In genomic region chr1:150010388-150011115, GRCh38 we compare ENCODE assay signal across 8 cellular contexts. TPM values are rescaled to one million over a fixed set of nuclear protein-coding genes. Genes with fewer than 3 reads are reported as not detected.
DNase-seq lines count a peak whose midpoint lies in the region; ATAC-seq and TF ChIP-seq lines count a peak whose summit lies in the region.

OTUD7B (minus strand) TSS chr1:150010726; CDS start chr1:149977510, 33,216 bp downstream.

- peak within 1 kb of the TSS; percentile 88 for H3K4me3 Mint-ChIP-seq in CD8-positive, alpha-beta T cell

- TF ChIP-seq CTCF in CD8-positive, alpha-beta T cell (IDR thresholded peaks at IDR 0.05), result no peak
- no peak for TF ChIP-seq CTCF in mucosa of descending colon (IDR thresholded peaks at IDR 0.05)

- peak within 1 kb of the TSS; percentile 59 for H3K27ac ChIP-seq in CD8-positive, alpha-beta T cell (ENCODE audit: low read depth, low read length)
- peak within 1 kb of the TSS; percentile 90 for H3K27ac ChIP-seq in epithelial cell of prostate

- CTCF ChIA-PET in CD8-positive, alpha-beta T cell (lab: Charles Lee), result interaction anchor here (1.2 to 1.8 kb wide), 3 partner anchors 11 to 176 kb away, joined by 3 to 6 read pairs (median 4); no protein-coding TSS in a partner anchor

- ATAC-seq in CD8-positive, alpha-beta T cell, result peak; percentile 82
- peak; percentile 80 for ATAC-seq in GM19467 (IDR thresholded peaks at IDR 0.05; ENCODE audit: unreplicated experiment)
- ATAC-seq in mucosa of descending colon, result peak; percentile 98

- POLR2A ChIA-PET in CD8-positive, alpha-beta T cell (lab: Charles Lee), result interaction anchor here (0.6 to 2.5 kb wide), 6 partner anchors 13 to 809 kb away, joined by 3 to 18 read pairs (median 4); partner anchors contain the start of genes SF3B4 and VPS45

- H3K36me3 ChIP-seq in CD8-positive, alpha-beta T cell (ENCODE audit: insufficient read depth, low read length), result no peaks in the 10 kb centered on the region
- H3K36me3 ChIP-seq in mucosa of descending colon (ENCODE audit: low read depth), result no peaks in the 10 kb centered on the region

- peaks cover 9% of the 10 kb centered on the region for H3K36me3 Mint-ChIP-seq in CD8-positive, alpha-beta T cell

- intact Hi-C loops in CD8-positive, alpha-beta T cell (cut with DNase I, micrococcal nuclease), result loop anchor here (2.0 to 5.0 kb wide), 2 partner anchors 57 to 82 kb away; partner anchors contain the start of gene VPS45 (in 1 of the 2)
- intact Hi-C loops in mucosa of descending colon (cut with DNase I, micrococcal nuclease), result no loop called here

- peak within 1 kb of the TSS; percentile 88 for H3K4me3 ChIP-seq in CD8-positive, alpha-beta T cell (ENCODE audit: low read depth, low read length)
- H3K4me3 ChIP-seq in mucosa of descending colon, result peak within 1 kb of the TSS; percentile 83

- H3K27me3 ChIP-seq in CD8-positive, alpha-beta T cell (ENCODE audit: insufficient read depth, low read length), result no peaks in the 10 kb centered on the region

- H3K4me1 Mint-ChIP-seq in CD8-positive, alpha-beta T cell (ENCODE audit: low read depth), result peaks cover 29% of the 10 kb centered on the region

- H3K9me3 Mint-ChIP-seq in CD8-positive, alpha-beta T cell, result no peaks in the 10 kb centered on the region

- H3K4me1 ChIP-seq in CD8-positive, alpha-beta T cell (ENCODE audit: insufficient read depth, low read length), result peaks cover 10% of the 10 kb centered on the region
- peaks cover 29% of the 10 kb centered on the region for H3K4me1 ChIP-seq in mucosa of descending colon (ENCODE audit: low read depth)

- peak; percentile 42 to 82 (median 65) for DNase-seq in CD8-positive, alpha-beta T cell
- peak; percentile 40 for DNase-seq in HS-5 (ENCODE audit: low read depth)
- DNase-seq in NOMO-1 treated with dmso at 0.1 percent for 144 hours (lab: John Stamatoyannopoulos, UW; ENCODE audit: unreplicated experiment), result peak; percentile 43
- peak; percentile 60 for DNase-seq in activated T-cell treated with anti-CD3 and anti-CD28 coated beads for 4 hours
- DNase-seq in epithelial cell of prostate (ENCODE audit: low read depth, low spot score), result peak; percentile 16
- peak; percentile 88 to 94 (median 91) for DNase-seq in mucosa of descending colon
- DNase-seq in stimulated activated CD8-positive, alpha-beta memory T cell treated with anti-CD3 and anti-CD28 coated beads, Interleukin-2, amount 100 ng/mL, for 48 hours (ENCODE audit: low read depth in 2 of 2), result peak; percentile 71 to 80

- H3K27me3 Mint-ChIP-seq in CD8-positive, alpha-beta T cell (ENCODE audit: low read depth), result no peaks in the 10 kb centered on the region

- H3K9me3 ChIP-seq in CD8-positive, alpha-beta T cell (ENCODE audit: low read length), result no peaks in the 10 kb centered on the region
- H3K9me3 ChIP-seq in mucosa of descending colon, result no peaks in the 10 kb centered on the region

- H3K27ac Mint-ChIP-seq in CD8-positive, alpha-beta T cell, result peak within 1 kb of the TSS; percentile 91

RNA-seq across cellular contexts. Expression of gene OTUD7B, which starts in this region (rescaled TPM):
- total RNA-seq in CD8-positive, alpha-beta T cell, result 1 to 10 TPM; 2.1 to 2.2 TPM
- total RNA-seq in mucosa of descending colon, result 10 to 100 TPM; 39.2 to 52.7 (median 49.3) TPM

Comparison
In these comparisons a context has a peak if more than half of its experiments do, and no peak if none do; other contexts are left out.
1. Peak in every context shown above with its lines: DNase-seq, ATAC-seq, H3K4me3 ChIP-seq and H3K27ac ChIP-seq.
2. RNA of gene OTUD7B (total RNA-seq): 39.2 to 52.7 TPM in mucosa of descending colon; 2.1 to 2.2 TPM in CD8-positive, alpha-beta T cell; every median in the first group is over 10 times any median in the second.
3. DNase-seq: peak in every context shown above with its lines; median percentile 91 in mucosa of descending colon; 76 in stimulated activated CD8-positive, alpha-beta memory T cell treated with anti-CD3 and anti-CD28 coated beads, Interleukin-2, amount 100 ng/mL, for 48 hours; 65 in CD8-positive, alpha-beta T cell; 60 in activated T-cell treated with anti-CD3 and anti-CD28 coated beads for 4 hours; 43 in NOMO-1 treated with dmso at 0.1 percent for 144 hours; 40 in HS-5; 16 in epithelial cell of prostate.
4. intact Hi-C loops: an anchor here in CD8-positive, alpha-beta T cell (2.0 to 5.0 kb wide); none called in mucosa of descending colon.